Comparison of ENCODE assay signal across 8 cellular contexts in the genomic region with DNA sequence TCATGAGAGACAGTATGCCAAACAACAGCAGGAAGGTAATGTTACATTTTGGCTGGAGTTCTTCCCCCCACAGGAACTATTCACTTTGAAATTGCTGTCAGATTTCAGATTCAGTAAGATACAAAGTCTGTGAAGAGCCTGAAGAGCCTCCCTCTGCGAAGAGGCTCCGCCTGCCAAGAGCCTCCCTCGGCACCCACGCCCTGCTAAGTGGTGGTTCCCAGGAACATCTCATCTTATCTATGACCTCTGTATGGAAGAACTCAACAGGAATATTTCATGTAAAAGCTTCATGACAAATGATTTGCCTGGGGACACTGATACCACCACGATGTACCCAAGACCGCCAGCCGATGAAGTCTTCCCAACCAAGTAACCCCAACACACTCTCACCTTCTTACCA. TPM values are rescaled to one million over a fixed set of nuclear protein-coding genes. Genes with fewer than 3 reads are reported as not detected.
DNase-seq lines count a peak whose midpoint lies in the region; FAIRE-seq and TF ChIP-seq lines count a peak whose summit lies in the region.

No MANE protein-coding gene starts in this region.

- H4K20me1 ChIP-seq in endothelial cell of umbilical vein (replicated peaks; ENCODE audit: control insufficient read depth, extremely low read depth, insufficient read depth, low read length): peaks cover 3% of the 10 kb centered on the region

- no peaks in the 10 kb centered on the region for H3K9me3 ChIP-seq in endothelial cell of umbilical vein (replicated peaks; ENCODE audit: control insufficient read depth, insufficient read depth, low read length)

- no TSS peak for BruUV-seq in endothelial cell of umbilical vein (replicated peaks; lab: Mats Ljungman, UMichigan)

- H3K9me3 Mint-ChIP-seq in progenitor cell of endocrine pancreas (ENCODE audit: low read depth): no peaks in the 10 kb centered on the region

- no peaks in the 10 kb centered on the region for H3K27me3 Mint-ChIP-seq in progenitor cell of endocrine pancreas

- H3K27me3 ChIP-seq in endothelial cell of umbilical vein (ENCODE audit: control insufficient read depth in 2 of 2, insufficient read depth in 2 of 2, low read length in 2 of 2): no peaks in the 10 kb centered on the region

- in situ Hi-C loops in KBM-7 (cut with MboI; ENCODE audit: low pct_unique_long_range_greater_than_20kb, low sequenced_read_pairs): no loop called here

- POLR2A ChIA-PET in endothelial cell of umbilical vein (lab: Charles Lee): no interaction called here

- intact Hi-C loops in endothelial cell of umbilical vein (cut with micrococcal nuclease): no loop called here

- TF ChIP-seq POLR2A in endothelial cell of umbilical vein (IDR thresholded peaks at IDR 0.05; ENCODE audit: low read depth, low read length): no peak

- H3K9me1 ChIP-seq in endothelial cell of umbilical vein (replicated peaks; ENCODE audit: control insufficient read depth, extremely low read depth, insufficient read depth, low read length): no peaks in the 10 kb centered on the region

- no peak overlapping the region for H3K4me3 ChIP-seq in endothelial cell of umbilical vein (replicated peaks in 1 of 3; ENCODE audit: insufficient read depth in 1 of 3, low read depth in 1 of 3, low read length in 3 of 3)

- peak overlapping the region; percentile 12 for H3K4me2 ChIP-seq in endothelial cell of umbilical vein (ENCODE audit: insufficient read depth, low read length)

- TF ChIP-seq CTCF in endothelial cell of umbilical vein (IDR thresholded peaks at IDR 0.05; ENCODE audit: extremely low read depth in 1 of 2, insufficient read depth in 1 of 2, low read depth in 1 of 2, low read length in 2 of 2) (no peak), progenitor cell of endocrine pancreas (IDR thresholded peaks at IDR 0.05; ENCODE audit: unreplicated experiment) (no peak)

- peaks cover 0 to 4% of the 10 kb centered on the region in 2 experiments for H3K36me3 ChIP-seq in endothelial cell of umbilical vein (ENCODE audit: control insufficient read depth in 2 of 2, extremely low read depth in 1 of 2, insufficient read depth in 2 of 2, low read length in 2 of 2)

- peak overlapping the region; percentile 53 for H3K27ac Mint-ChIP-seq in progenitor cell of endocrine pancreas

- peaks cover 9% of the 10 kb centered on the region for H3K36me3 Mint-ChIP-seq in progenitor cell of endocrine pancreas (ENCODE audit: insufficient read depth)

- DNase-seq in NCI-H2029 (lab: John Stamatoyannopoulos, UW) (peak; percentile 53), NCI-H2029 treated with DMSO at 0.1 percent for 48 hours (lab: John Stamatoyannopoulos, UW) (no peak), NCI-H69 (lab: John Stamatoyannopoulos, UW) (peak; percentile 59), endothelial cell of umbilical vein (ENCODE audit: low read depth, low spot score) (no peak), progenitor cell of endocrine pancreas (ENCODE audit: low spot score, unreplicated experiment) (no peak), kidney tubule cell (ENCODE audit: low spot score) (no peak), KBM-7 (no peak), amygdala (lab: John Stamatoyannopoulos, UW) (no peak)

- peaks cover 52% of the 10 kb centered on the region for H3K4me1 Mint-ChIP-seq in progenitor cell of endocrine pancreas (ENCODE audit: low read depth)

- peaks cover 90% of the 10 kb centered on the region for H3K79me2 ChIP-seq in endothelial cell of umbilical vein (ENCODE audit: control insufficient read depth, insufficient read depth, low read length)

- peaks cover 30% of the 10 kb centered on the region for H3K4me1 ChIP-seq in endothelial cell of umbilical vein (ENCODE audit: control insufficient read depth, extremely low read depth, insufficient read depth, low read length)

- CTCF ChIA-PET in endothelial cell of umbilical vein (lab: Charles Lee): interaction anchor here (1.1 kb wide), 1 partner anchor 11 kb away, joined by 3 read pairs; no protein-coding TSS in a partner anchor

- peak overlapping the region; percentile 46 for H3K4me3 Mint-ChIP-seq in progenitor cell of endocrine pancreas (ENCODE audit: low read depth)

- FAIRE-seq in endothelial cell of umbilical vein (lab: Jason Lieb, UNC): no peak

- no peak overlapping the region for H2AFZ ChIP-seq in endothelial cell of umbilical vein (ENCODE audit: low read depth, low read length)

- dilution Hi-C loops in endothelial cell of umbilical vein (cut with MboI; ENCODE audit: extremely low pct_ligation_motif_present, low sequenced_read_pairs): no loop called here

- H3K27ac ChIP-seq in endothelial cell of umbilical vein (ENCODE audit: insufficient read depth, low read depth, low read length): no peak overlapping the region

- no peak overlapping the region for H3K9ac ChIP-seq in endothelial cell of umbilical vein (replicated peaks; ENCODE audit: extremely low read depth, insufficient read depth, low read length)

TF ChIP-seq in endothelial cell of umbilical vein, 7 proteins besides CTCF, POLR2A, EP300 and RAD21:
- TF ChIP-seq FOS (IDR thresholded peaks at IDR 0.05; ENCODE audit: borderline replicate concordance, insufficient read depth, low read length): no peak
- no peak for TF ChIP-seq GATA2 (IDR thresholded peaks at IDR 0.05; ENCODE audit: insufficient read depth, insufficient read length, low read depth, low read length)
- no peak for TF ChIP-seq JUN (IDR thresholded peaks at IDR 0.05; ENCODE audit: borderline replicate concordance, insufficient read depth, insufficient read length, low read depth)
- TF ChIP-seq, protein P1, sequence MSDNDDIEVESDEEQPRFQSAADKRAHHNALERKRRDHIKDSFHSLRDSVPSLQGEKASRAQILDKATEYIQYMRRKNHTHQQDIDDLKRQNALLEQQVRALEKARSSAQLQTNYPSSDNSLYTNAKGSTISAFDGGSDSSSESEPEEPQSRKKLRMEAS (IDR thresholded peaks at IDR 0.05; ENCODE audit: insufficient read depth, insufficient read length): no peak
- no peak for TF ChIP-seq POLR2AphosphoS5 (IDR thresholded peaks at IDR 0.05; ENCODE audit: insufficient read depth, low read depth, low read length)
- no peak for TF ChIP-seq EZH2 (IDR thresholded peaks at IDR 0.05; ENCODE audit: borderline replicate concordance, low read depth, low read length, severe bottlenecking)
- no peak for TF ChIP-seq MYC (IDR thresholded peaks at IDR 0.05; ENCODE audit: low read depth, low read length)

RNA-seq across cellular contexts. Expression of a gene that starts 3.2 kb away (rescaled TPM):
- total RNA-seq in endothelial cell of umbilical vein (73.9 and 78.0 TPM in 2 replicates), progenitor cell of endocrine pancreas (63.9 and 68.7 TPM in 2 replicates)
- polyA plus RNA-seq in endothelial cell of umbilical vein: 32.6 and 44.1 TPM in 2 replicates
- 49.5 and 53.1 TPM in 2 replicates for polyA plus RNA-seq in endothelial cell of umbilical vein (2011; cell fraction: cytosol; rRNA removed)
- 143 and 147 TPM in 2 replicates for polyA plus RNA-seq in endothelial cell of umbilical vein (2011; cell fraction: nucleus; rRNA removed)
- polyA plus RNA-seq in endothelial cell of umbilical vein (2012): 37.1 and 43.8 TPM in 2 replicates
- polyA minus RNA-seq in endothelial cell of umbilical vein: 78.3 and 80.2 TPM in 2 replicates
- 8.8 TPM for polyA minus RNA-seq in endothelial cell of umbilical vein (2011; cell fraction: cytosol; rRNA and poly(A)+ RNA removed)
- 85.4 and 110 TPM in 2 replicates for polyA minus RNA-seq in endothelial cell of umbilical vein (2011; cell fraction: nucleus; rRNA and poly(A)+ RNA removed)

RNA-seq across cellular contexts. Expression of a gene that starts 51.2 kb away (rescaled TPM):
- total RNA-seq in endothelial cell of umbilical vein: 37.1 and 42.5 TPM in 2 replicates
- polyA plus RNA-seq in endothelial cell of umbilical vein: 66.0 and 66.8 TPM in 2 replicates
- polyA plus RNA-seq in endothelial cell of umbilical vein (2011; cell fraction: cytosol; rRNA removed): 61.3 and 68.5 TPM in 2 replicates
- 56.8 and 58.5 TPM in 2 replicates for polyA plus RNA-seq in endothelial cell of umbilical vein (2011; cell fraction: nucleus; rRNA removed)
- 34.4 TPM in 2 replicates for polyA plus RNA-seq in endothelial cell of umbilical vein (2012)
- polyA minus RNA-seq in endothelial cell of umbilical vein: 51.6 and 56.2 TPM in 2 replicates
- 26.4 TPM for polyA minus RNA-seq in endothelial cell of umbilical vein (2011; cell fraction: cytosol; rRNA and poly(A)+ RNA removed)
- polyA minus RNA-seq in endothelial cell of umbilical vein (2011; cell fraction: nucleus; rRNA and poly(A)+ RNA removed): 30.8 and 31.3 TPM in 2 replicates
- total RNA-seq in progenitor cell of endocrine pancreas: 24.9 and 30.8 TPM in 2 replicates

RNA-seq across cellular contexts. Expression of a gene that starts 57.5 kb away (rescaled TPM):
- total RNA-seq in endothelial cell of umbilical vein: 127 and 132 TPM in 2 replicates
- 9.5 and 17.0 TPM in 2 replicates for polyA plus RNA-seq in endothelial cell of umbilical vein
- polyA plus RNA-seq in endothelial cell of umbilical vein (2011; cell fraction: cytosol; rRNA removed): 57.8 and 62.5 TPM in 2 replicates
- polyA plus RNA-seq in endothelial cell of umbilical vein (2011; cell fraction: nucleus; rRNA removed): 14.7 and 25.6 TPM in 2 replicates
- 142 and 195 TPM in 2 replicates for polyA plus RNA-seq in endothelial cell of umbilical vein (2012)
- 17.8 and 17.9 TPM in 2 replicates for polyA minus RNA-seq in endothelial cell of umbilical vein
- polyA minus RNA-seq in endothelial cell of umbilical vein (2011; cell fraction: cytosol; rRNA and poly(A)+ RNA removed): 103 TPM
- 11.8 and 13.4 TPM in 2 replicates for polyA minus RNA-seq in endothelial cell of umbilical vein (2011; cell fraction: nucleus; rRNA and poly(A)+ RNA removed)
- total RNA-seq in progenitor cell of endocrine pancreas: 133 and 139 TPM in 2 replicates

Comparison
In these comparisons a context has a peak if more than half of its experiments do, and no peak if none do; other contexts are left out.
1. DNase-seq: peak in NCI-H2029 (single experiment) and NCI-H69 (single experiment); none in NCI-H2029 treated with DMSO at 0.1 percent for 48 hours (single experiment), endothelial cell of umbilical vein (single experiment), progenitor cell of endocrine pancreas (single experiment), kidney tubule cell (single experiment), KBM-7 (single experiment) and amygdala (0 of 56).